In genomic region chrX:155923200-155923599, GRCh38 we compare ENCODE assay signal across 25 cellular contexts.
"Had no signal": no experiment of that assay in that cellular context is flagged by ENCODE, and none has a peak within 500 bp of the region (broad histone marks: within the 10 kb centered on the region; RNA-seq: fewer than 3 reads in every experiment).

No MANE protein-coding gene starts in this region.

- DNase-seq: activated B cell treated with CpG ODN at 0.5 μM for 24 hours; activated CD4-positive, alpha-beta T cell treated with anti-CD3 and anti-CD28 coated beads for 36 hours; activated CD4-positive, alpha-beta T cell treated with anti-CD3 and anti-CD28 coated beads, Interleukin-2, amount 50 U/mL, for 4 hours; activated CD8-positive, alpha-beta memory T cell treated with anti-CD3 and anti-CD28 coated beads for 24 hours; activated CD8-positive, alpha-beta memory T cell treated with anti-CD3 and anti-CD28 coated beads, Interleukin-2, amount 50 U/mL, for 4 hours; activated T-cell treated with anti-CD3 and anti-CD28 coated beads, Interleukin-2, amount 50 U/mL, for 24 hours; aorta; effector memory CD8-positive, alpha-beta T cell; hippocampal formation; left ventricle myocardium superior; midbrain; ovary; stimulated activated CD4-positive, alpha-beta T cell treated with anti-CD3 and anti-CD28 coated beads, Interleukin-4, amount 100 ng/mL, for 4 hours; stimulated activated naive CD8-positive, alpha-beta T cell treated with anti-CD3 and anti-CD28 coated beads, Interleukin-15, amount 100 ng/mL, for 72 hours; T1000; transverse colon had no signal

- H3K4me3 ChIP-seq: ovary, prostate gland, suprapubic skin, transverse colon had no signal

- ATAC-seq: activated CD4-positive, alpha-beta T cell treated with anti-CD3 and anti-CD28 coated beads for 36 hours; activated naive CD4-positive, alpha-beta T cell treated with anti-CD3 and anti-CD28 coated beads, Interleukin-2, amount 50 U/mL, for 72 hours; activated T-helper 17 cell treated with anti-CD3 and anti-CD28 coated beads, Interleukin-2, amount 50 U/mL, for 72 hours; effector memory CD8-positive, alpha-beta T cell; esophagus mucosa; left ventricle myocardium superior; natural killer cell treated with Interleukin-12 subunit alpha and Interleukin-12 subunit beta and Interleukin-15 and Interleukin-18, amount 100 ng/mL, for 72 hours; stimulated activated naive CD8-positive, alpha-beta T cell treated with anti-CD3 and anti-CD28 coated beads, Interleukin-15, amount 100 ng/mL, for 72 hours had no signal

- H3K9me3 ChIP-seq: ovary, prostate gland, suprapubic skin, transverse colon had no signal

- H3K27me3 ChIP-seq: ovary, suprapubic skin, transverse colon had no signal

- H3K4me1 ChIP-seq: prostate gland, suprapubic skin, transverse colon had no signal

- H3K36me3 ChIP-seq: ovary, prostate gland had no signal

- FAIRE-seq: endothelial cell of umbilical vein, frontal cortex, urothelium cell line had no signal

- H3K27ac ChIP-seq: ovary, prostate gland, suprapubic skin, transverse colon had no signal
